Comparison of ENCODE assay signal across 8 cellular contexts in genomic region chr1:201538618-201539551, GRCh38. TPM values are rescaled to one million over a fixed set of nuclear protein-coding genes. Genes with fewer than 3 reads are reported as not detected.
DNase-seq lines count a peak whose midpoint lies in the region; ATAC-seq lines count a peak whose summit lies in the region.

NAV1 (plus strand) TSS chr1:201539127; CDS start chr1:201622885, 83,758 bp downstream.

- peak within 1 kb of the TSS; percentile 87 for H3K4me3 ChIP-seq in iPS-15b (ENCODE audit: low read depth, low read length)

- no peaks in the 10 kb centered on the region for H3K36me3 ChIP-seq in iPS-15b (ENCODE audit: control insufficient read depth, insufficient read depth, low read length)

- H3K27me3 ChIP-seq in iPS-15b (ENCODE audit: control insufficient read depth, insufficient read depth, low read length) = peaks cover 62% of the 10 kb centered on the region

- H3K9ac ChIP-seq in iPS-15b (ENCODE audit: low read depth, low read length) = no peak within 1 kb of the TSS

- no peak for ATAC-seq in HG02970 (IDR thresholded peaks at IDR 0.05; ENCODE audit: low FRiP score, unreplicated experiment)

- in situ Hi-C loops in T47D (cut with HindIII; ENCODE audit: low pct_unique_long_range_greater_than_20kb, low sequenced_read_pairs) = no loop called here

- DNase-seq in stimulated activated CD4-positive, alpha-beta T cell treated with anti-CD3 and anti-CD28 coated beads, Interleukin-12 subunit alpha, Interleukin-12 subunit beta, amount 100 ng/mL, for 4 hours = peak; percentile 4
- no peak for DNase-seq in stimulated activated CD4-positive, alpha-beta T cell treated with anti-CD3 and anti-CD28 coated beads, Interleukin-2, amount 100 ng/mL, for 48 hours
- DNase-seq in NCI-H510A treated with DMSO at 0.1 percent for 48 hours (lab: John Stamatoyannopoulos, UW) = peak; percentile 75
- peak; percentile 29 to 60 for DNase-seq in T47D (ENCODE audit: low read depth in 1 of 2, low spot score in 1 of 2)
- peak; percentile 64 for DNase-seq in renal cortical epithelial cell (ENCODE audit: low read depth)
- no peak for DNase-seq in COR-L47 (lab: John Stamatoyannopoulos, UW)

- H3K9me3 ChIP-seq in iPS-15b (ENCODE audit: control insufficient read depth, insufficient read depth, low read length) = no peaks in the 10 kb centered on the region

- H3K4me1 ChIP-seq in iPS-15b (ENCODE audit: control insufficient read depth, insufficient read depth, low read length) = peaks cover 10% of the 10 kb centered on the region

RNA-seq across cellular contexts. Expression of gene NAV1, which starts in this region (rescaled TPM):
- 5.2 and 17.1 TPM in 2 replicates for total RNA-seq in renal cortical epithelial cell

Comparison
In these comparisons a context has a peak if more than half of its experiments do, and no peak if none do; other contexts are left out.
1. DNase-seq: peak in stimulated activated CD4-positive, alpha-beta T cell treated with anti-CD3 and anti-CD28 coated beads, Interleukin-12 subunit alpha, Interleukin-12 subunit beta, amount 100 ng/mL, for 4 hours (single experiment), NCI-H510A treated with DMSO at 0.1 percent for 48 hours (single experiment), T47D (2 of 2) and renal cortical epithelial cell (single experiment); none in stimulated activated CD4-positive, alpha-beta T cell treated with anti-CD3 and anti-CD28 coated beads, Interleukin-2, amount 100 ng/mL, for 48 hours (0 of 2) and COR-L47 (single experiment).